Comparison of ENCODE assay signal across 8 cellular contexts in genomic region chr2:9951522-9952285, GRCh38. TPM values are rescaled to one million over a fixed set of nuclear protein-coding genes. Genes with fewer than 3 reads are reported as not detected.
A peak's percentile ranks its signal among the peaks of the same experiment; 100 is the strongest.
DNase-seq lines count a peak whose midpoint lies in the region; ATAC-seq and TF ChIP-seq lines count a peak whose summit lies in the region.

Gene GRHL1 (plus strand): TSS chr2:9951693. CDS start chr2:9951834, 141 bp downstream.

- H3K9me3 Mint-ChIP-seq in natural killer cell treated with Interleukin-12 subunit alpha and Interleukin-12 subunit beta and Interleukin-15 and Interleukin-18, amount 100 ng/mL, for 72 hours, result no peaks in the 10 kb centered on the region

- H3K27ac ChIP-seq in DND-41 (ENCODE audit: low read length), result peak within 1 kb of the TSS; percentile 56
- H3K27ac ChIP-seq in RWPE2 (ENCODE audit: poor library complexity, severe bottlenecking), result no peak within 1 kb of the TSS

- peak within 1 kb of the TSS; percentile 81 for H3K4me3 Mint-ChIP-seq in natural killer cell treated with Interleukin-12 subunit alpha and Interleukin-12 subunit beta and Interleukin-15 and Interleukin-18, amount 100 ng/mL, for 72 hours

- H3K27me3 ChIP-seq in DND-41 (ENCODE audit: insufficient read depth, low read length, poor library complexity), result no peaks in the 10 kb centered on the region
- peaks cover 36% of the 10 kb centered on the region for H3K27me3 ChIP-seq in H7 (ENCODE audit: control insufficient read depth, insufficient read depth, low read length)
- H3K27me3 ChIP-seq in RWPE2 (ENCODE audit: insufficient read depth, poor library complexity, severe bottlenecking), result no peaks in the 10 kb centered on the region

- peaks cover 28 to 51% of the 10 kb centered on the region in 2 donors for H3K27me3 Mint-ChIP-seq in natural killer cell treated with Interleukin-12 subunit alpha and Interleukin-12 subunit beta and Interleukin-15 and Interleukin-18, amount 100 ng/mL, for 72 hours

- no peaks in the 10 kb centered on the region for H3K36me3 Mint-ChIP-seq in natural killer cell treated with Interleukin-12 subunit alpha and Interleukin-12 subunit beta and Interleukin-15 and Interleukin-18, amount 100 ng/mL, for 72 hours

- peak; percentile 93 for DNase-seq in DND-41
- DNase-seq in H7, result peak; percentile 100
- DNase-seq in LoVo (ENCODE audit: low spot score), result peak; percentile 94
- DNase-seq in RWPE2 (ENCODE audit: low spot score), result peak; percentile 82
- peak; percentile 86 for DNase-seq in activated T-helper 9 cell treated with anti-CD3 and anti-CD28 coated beads, Interleukin-2, amount 50 U/mL, for 16 hours (ENCODE audit: low read depth)
- DNase-seq in fibroblast of the aortic adventitia (ENCODE audit: low read depth), result peak; percentile 82
- peak; percentile 96 for DNase-seq in natural killer cell treated with Interleukin-12 subunit alpha and Interleukin-12 subunit beta and Interleukin-15 and Interleukin-18, amount 100 ng/mL, for 72 hours (ENCODE audit: low spot score)
- DNase-seq in stimulated activated naive CD4-positive, alpha-beta T cell (lab: John Stamatoyannopoulos, UW), result peak; percentile 79 to 91 (median 86)

- peaks cover 3% of the 10 kb centered on the region; the same call in 1 of the 2 replicates for H3K79me2 ChIP-seq in DND-41 (ENCODE audit: insufficient read depth, low read length)

- TF ChIP-seq CTCF in DND-41 (IDR thresholded peaks at IDR 0.05; ENCODE audit: borderline replicate concordance, extremely low read depth, low read length, poor library complexity, severe bottlenecking) (no peak), RWPE2 (IDR thresholded peaks at IDR 0.05; ENCODE audit: poor library complexity, severe bottlenecking) (no peak), fibroblast of the aortic adventitia (IDR thresholded peaks at IDR 0.05; ENCODE audit: insufficient read depth, low read length) (no peak)

- peaks cover 26% of the 10 kb centered on the region for H3K4me1 ChIP-seq in DND-41 (ENCODE audit: insufficient read depth, low read length)
- H3K4me1 ChIP-seq in RWPE2 (ENCODE audit: insufficient read depth, poor library complexity, severe bottlenecking), result no peaks in the 10 kb centered on the region

- peak within 1 kb of the TSS; percentile 68 for H3K9ac ChIP-seq in DND-41 (ENCODE audit: low read depth, low read length)

- no peaks in the 10 kb centered on the region for H3K9me3 ChIP-seq in DND-41 (ENCODE audit: insufficient read depth, low read length, severe bottlenecking)
- no peaks in the 10 kb centered on the region for H3K9me3 ChIP-seq in RWPE2 (ENCODE audit: severe bottlenecking)

- H3K4me3 ChIP-seq in DND-41 (ENCODE audit: low read depth in 1 of 2, low read length in 2 of 2) (peak within 1 kb of the TSS; percentile 80 to 82; a peak in 3 of 4 replicates), H7 (ENCODE audit: insufficient read depth, low read depth, low read length) (peak within 1 kb of the TSS; percentile 61), RWPE2 (ENCODE audit: severe bottlenecking) (peak within 1 kb of the TSS; percentile 77), fibroblast of the aortic adventitia (ENCODE audit: low read depth, low read length) (peak within 1 kb of the TSS; percentile 67)

- ATAC-seq in DND-41 (ENCODE audit: insufficient read depth, low read depth) (peak; percentile 96), RWPE2 (ENCODE audit: low read depth) (peak; percentile 93)
- ATAC-seq in natural killer cell treated with Interleukin-12 subunit alpha and Interleukin-12 subunit beta and Interleukin-15 and Interleukin-18, amount 100 ng/mL, for 72 hours, result peak; percentile 97

- H3K4me2 ChIP-seq in DND-41 (ENCODE audit: insufficient read depth, low read length), result peak within 1 kb of the TSS; percentile 80

- H4K20me1 ChIP-seq in DND-41 (ENCODE audit: insufficient read depth, low read length), result no peaks in the 10 kb centered on the region

- peak within 1 kb of the TSS in 1 of 2 donors; percentile 3 for H3K27ac Mint-ChIP-seq in natural killer cell treated with Interleukin-12 subunit alpha and Interleukin-12 subunit beta and Interleukin-15 and Interleukin-18, amount 100 ng/mL, for 72 hours

- peaks cover 13 to 16% of the 10 kb centered on the region in 2 donors for H3K4me1 Mint-ChIP-seq in natural killer cell treated with Interleukin-12 subunit alpha and Interleukin-12 subunit beta and Interleukin-15 and Interleukin-18, amount 100 ng/mL, for 72 hours (ENCODE audit: low read depth in 2 of 2)

- H3K36me3 ChIP-seq in DND-41 (ENCODE audit: insufficient read depth, low read length) (peaks cover 4% of the 10 kb centered on the region; the same call in 1 of the 2 replicates), H7 (replicated peaks; ENCODE audit: control insufficient read depth, insufficient read depth, low read length) (no peaks in the 10 kb centered on the region), RWPE2 (ENCODE audit: low read depth) (no peaks in the 10 kb centered on the region)

- peak within 1 kb of the TSS; percentile 75 for H2AFZ ChIP-seq in DND-41 (ENCODE audit: low read depth, low read length)

RNA-seq across cellular contexts. Expression of gene GRHL1, which starts in this region (rescaled TPM):
- 0.30 and 1.2 TPM in 2 replicates for total RNA-seq in H7 (2014; rRNA removed; shearing (Covaris generic))
- 1.3 TPM in 1 of 2 replicates, not detected in the other for total RNA-seq in fibroblast of the aortic adventitia (ENCODE audit: low replicate concordance)
- total RNA-seq in natural killer cell treated with Interleukin-12 subunit alpha and Interleukin-12 subunit beta and Interleukin-15 and Interleukin-18, amount 100 ng/mL, for 72 hours, result 1 to 10 TPM; 1.1 to 1.4 TPM
